Comparison of ENCODE assay signal across 1 cellular context in genomic region chr15:72179950-72180581, GRCh38.
TF ChIP-seq lines count a peak whose summit lies in the region.

No MANE protein-coding gene starts in this region.

TF ChIP-seq in GM23338, 12 proteins besides CTCF, POLR2A, EP300 and RAD21 (continued from another document):
- TF ChIP-seq ZNF462 (CRISPR knock-in tag; IDR thresholded peaks at IDR 0.05), result no peak
- no peak for TF ChIP-seq EZH2 (IDR thresholded peaks at IDR 0.05; ENCODE audit: low read depth, unreplicated experiment)
- no peak for TF ChIP-seq REST (IDR thresholded peaks at IDR 0.05; ENCODE audit: unreplicated experiment)
- no peak for TF ChIP-seq EZH2phosphoT487 (IDR thresholded peaks at IDR 0.05; ENCODE audit: unreplicated experiment)
- no peak for TF ChIP-seq POLR2AphosphoS5 (IDR thresholded peaks at IDR 0.05; ENCODE audit: low read depth)
